8 cellular contexts compared by ENCODE assay signal in the genomic region with DNA sequence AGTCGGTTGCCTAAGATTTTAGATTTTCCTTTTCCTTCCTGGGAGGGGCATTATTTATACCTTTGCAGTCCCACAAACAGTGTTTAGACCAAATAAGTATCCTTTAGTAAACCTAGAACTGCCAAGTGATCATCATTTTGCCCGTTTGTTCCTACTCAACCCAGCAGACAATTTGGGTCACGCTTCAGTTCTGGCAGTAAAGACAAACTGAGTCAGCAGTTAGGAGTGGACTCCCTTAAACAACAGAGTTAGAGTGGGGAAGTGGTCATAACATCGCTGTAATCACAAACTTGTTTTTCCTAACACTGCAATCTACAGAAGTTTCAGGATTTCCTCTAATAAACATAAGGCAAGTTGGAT. TPM values are rescaled to one million over a fixed set of nuclear protein-coding genes. Genes with fewer than 3 reads are reported as not detected.
DNase-seq lines count a peak whose midpoint lies in the region; ATAC-seq and TF ChIP-seq lines count a peak whose summit lies in the region.

No MANE protein-coding gene starts in this region.

- H3K4me1 ChIP-seq in lower lobe of right lung (peaks cover 23% of the 10 kb centered on the region), tibial nerve (peaks cover 0 to 42% (median 9%) of the 10 kb centered on the region in 4 donors)

- H3K27ac Mint-ChIP-seq in activated naive CD4-positive, alpha-beta T cell treated with anti-CD3 and anti-CD28 coated beads, Interleukin-2, amount 50 U/mL, for 24 hours, result no peak overlapping the region
- H3K27ac Mint-ChIP-seq in chondrocyte (ENCODE audit: unreplicated experiment), result peak overlapping the region; percentile 99

- peak overlapping the region; percentile 89 for H3K27ac ChIP-seq in lower lobe of right lung
- peak overlapping the region; percentile 88 to 96 (median 94) for H3K27ac ChIP-seq in tibial nerve

- H3K36me3 Mint-ChIP-seq in activated naive CD4-positive, alpha-beta T cell treated with anti-CD3 and anti-CD28 coated beads, Interleukin-2, amount 50 U/mL, for 24 hours, result no peaks in the 10 kb centered on the region
- peaks cover 1% of the 10 kb centered on the region for H3K36me3 Mint-ChIP-seq in chondrocyte (ENCODE audit: low read depth)

- DNase-seq in activated naive CD4-positive, alpha-beta T cell (lab: John Stamatoyannopoulos, UW), result no peak
- DNase-seq in chondrocyte (ENCODE audit: low spot score) (no peak), lower lobe of right lung (no peak), tibial nerve (ENCODE audit: low spot score in 2 of 2) (peak in 1 of 2 donors; percentile 45), SKM-1 treated with dmso at 0.1 percent for 144 hours (lab: John Stamatoyannopoulos, UW; ENCODE audit: unreplicated experiment) (no peak)

- TF ChIP-seq EP300 in tibial nerve (IDR thresholded peaks at IDR 0.05), result peak in 1 of 2 donors; percentile 73

- H3K27me3 Mint-ChIP-seq in activated naive CD4-positive, alpha-beta T cell treated with anti-CD3 and anti-CD28 coated beads, Interleukin-2, amount 50 U/mL, for 24 hours, result peaks cover 30% of the 10 kb centered on the region
- no peaks in the 10 kb centered on the region for H3K27me3 Mint-ChIP-seq in chondrocyte (ENCODE audit: low read depth)

- H3K36me3 ChIP-seq in lower lobe of right lung, result no peaks in the 10 kb centered on the region
- no peaks in the 10 kb centered on the region for H3K36me3 ChIP-seq in tibial nerve

- no peaks in the 10 kb centered on the region for H3K27me3 ChIP-seq in lower lobe of right lung (ENCODE audit: low read depth)
- H3K27me3 ChIP-seq in tibial nerve, result no peaks in the 10 kb centered on the region

- no peak for TF ChIP-seq POLR2A in tibial nerve (IDR thresholded peaks at IDR 0.05)

- H3K4me3 ChIP-seq in lower lobe of right lung (peak overlapping the region; percentile 84), tibial nerve (peak overlapping the region; percentile 73 to 93 (median 89))

- intact Hi-C loops in lower lobe of right lung (cut with DNase I), result loop anchor here (5.0 kb wide), 1 partner anchor 215 kb away; no protein-coding TSS in a partner anchor

- H3K9me3 Mint-ChIP-seq in activated naive CD4-positive, alpha-beta T cell treated with anti-CD3 and anti-CD28 coated beads, Interleukin-2, amount 50 U/mL, for 24 hours, result peaks cover under 1% of the 10 kb centered on the region
- no peaks in the 10 kb centered on the region for H3K9me3 Mint-ChIP-seq in chondrocyte (ENCODE audit: low read depth)

- 0% methylated on average over 4 of the region's 4 CpGs for WGBS in tibial nerve, 2 donors

- H3K9me3 ChIP-seq in lower lobe of right lung (no peaks in the 10 kb centered on the region), tibial nerve (no peaks in the 10 kb centered on the region)

- ATAC-seq in lower lobe of right lung (peak; percentile 30 to 51), HG03097 (IDR thresholded peaks at IDR 0.05; ENCODE audit: low FRiP score, unreplicated experiment) (no peak), HG03039 (IDR thresholded peaks at IDR 0.05; ENCODE audit: unreplicated experiment) (no peak)

- TF ChIP-seq CTCF in chondrocyte (IDR thresholded peaks at IDR 0.05), result no peak
- TF ChIP-seq CTCF in lower lobe of right lung (IDR thresholded peaks at IDR 0.05), result no peak
- no peak for TF ChIP-seq CTCF in tibial nerve (IDR thresholded peaks at IDR 0.05)

- H3K4me1 Mint-ChIP-seq in activated naive CD4-positive, alpha-beta T cell treated with anti-CD3 and anti-CD28 coated beads, Interleukin-2, amount 50 U/mL, for 24 hours, result peaks cover 11% of the 10 kb centered on the region
- peaks cover 17% of the 10 kb centered on the region for H3K4me1 Mint-ChIP-seq in chondrocyte (ENCODE audit: low read depth)

- peak overlapping the region; percentile 81 for H3K4me3 Mint-ChIP-seq in activated naive CD4-positive, alpha-beta T cell treated with anti-CD3 and anti-CD28 coated beads, Interleukin-2, amount 50 U/mL, for 24 hours
- H3K4me3 Mint-ChIP-seq in chondrocyte (ENCODE audit: unreplicated experiment), result peak overlapping the region; percentile 100

RNA-seq across cellular contexts. Expression of gene WDFY3, which starts 0.8 kb away (rescaled TPM):
- 59.5 to 80.1 TPM (median 61.9 TPM) in 3 replicates for total RNA-seq in chondrocyte
- total RNA-seq in lower lobe of right lung, result 125 TPM
- total RNA-seq in tibial nerve, result 100 to 1,000 TPM in 3 of 4 donors, 10 to 100 TPM in 1; 79.4 to 172 (median 116) TPM

Comparison
In these comparisons a context has a peak if more than half of its experiments do, and no peak if none do; other contexts are left out.
1. ATAC-seq: peak in lower lobe of right lung (2 of 2); none in HG03097 (single experiment) and HG03039 (single experiment).